Comparison of ENCODE assay signal across 8 cellular contexts in the genomic region with DNA sequence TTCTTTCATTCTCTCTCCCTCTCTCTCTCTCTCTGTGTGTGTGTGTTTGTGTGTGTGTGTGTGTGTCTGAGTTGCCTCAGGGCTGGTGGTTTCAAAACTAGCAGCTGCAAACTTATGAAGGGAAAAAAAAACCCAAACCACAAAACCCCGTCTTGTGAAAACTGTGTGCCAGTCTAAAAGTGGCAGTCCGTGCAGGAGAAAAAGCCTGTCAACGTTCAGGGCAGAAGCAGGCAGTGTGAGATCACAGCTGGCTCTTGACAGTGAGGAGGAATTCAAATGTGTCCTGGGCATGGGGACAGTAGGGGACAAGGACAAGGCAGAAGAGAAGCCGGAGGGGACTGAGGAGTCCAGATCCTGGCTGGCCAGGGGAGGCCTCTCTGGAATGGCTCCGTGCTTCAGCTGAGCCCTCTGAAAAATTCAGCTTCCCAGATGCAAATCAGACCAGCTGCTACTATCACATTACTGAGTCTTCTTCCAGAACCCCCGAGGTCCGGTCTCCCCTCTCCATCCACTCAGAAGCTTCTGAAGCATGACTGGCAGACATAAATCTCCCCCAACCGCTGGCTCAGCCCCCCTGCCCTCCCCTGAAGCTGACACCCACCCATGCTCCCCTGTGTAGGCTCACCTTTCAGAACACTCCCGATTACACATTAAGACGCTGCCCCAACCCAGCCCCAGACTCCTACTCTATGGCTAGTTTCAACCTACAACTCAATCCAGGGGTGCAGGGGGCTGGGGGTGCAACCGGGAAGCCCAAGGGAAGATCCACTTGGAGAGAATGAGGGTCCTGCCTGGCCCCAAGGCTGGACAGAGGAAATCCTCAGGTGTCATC. TPM values are rescaled to one million over a fixed set of nuclear protein-coding genes. Genes with fewer than 3 reads are reported as not detected.
DNase-seq lines count a peak whose midpoint lies in the region; ATAC-seq and TF ChIP-seq lines count a peak whose summit lies in the region.

No MANE protein-coding gene starts in this region.

- peaks cover 8% of the 10 kb centered on the region for H3K36me3 Mint-ChIP-seq in activated naive CD8-positive, alpha-beta T cell

- ATAC-seq in HG02571 (IDR thresholded peaks at IDR 0.05; ENCODE audit: unreplicated experiment), result peak; percentile 53

- TF ChIP-seq POLR2A in GM15510 (IDR thresholded peaks at IDR 0.05; ENCODE audit: borderline replicate concordance, extremely low read depth, insufficient read length), result peak; percentile 32

- peaks cover 2% of the 10 kb centered on the region for H3K9me3 Mint-ChIP-seq in activated naive CD8-positive, alpha-beta T cell (ENCODE audit: low read depth)

- peak overlapping the region; percentile 82 for H3K4me3 Mint-ChIP-seq in activated naive CD8-positive, alpha-beta T cell

- H3K4me1 Mint-ChIP-seq in activated naive CD8-positive, alpha-beta T cell (ENCODE audit: low read depth), result peaks cover 98% of the 10 kb centered on the region

- in situ Hi-C loops in ACHN (cut with HindIII; ENCODE audit: low pct_ligation_motif_present, low pct_unique_long_range_greater_than_20kb, low sequenced_read_pairs), result no loop called here

- H3K27me3 Mint-ChIP-seq in activated naive CD8-positive, alpha-beta T cell, result no peaks in the 10 kb centered on the region

- H3K27ac Mint-ChIP-seq in activated naive CD8-positive, alpha-beta T cell, result peak overlapping the region; percentile 96

- DNase-seq in NCI-H226 (peak; percentile 22), mucosa of gallbladder (ENCODE audit: low spot score) (peak; percentile 32), NCI-H1092 treated with DMSO at 0.1 percent for 48 hours (lab: John Stamatoyannopoulos, UW) (no peak), ACHN (no peak), NCI-H128 (lab: John Stamatoyannopoulos, UW; ENCODE audit: unreplicated experiment) (no peak)

RNA-seq across cellular contexts. Expression of gene FLI1, which starts 32.0 kb away (rescaled TPM):
- 20.7 TPM for total RNA-seq in mucosa of gallbladder

Comparison
In these comparisons a context has a peak if more than half of its experiments do, and no peak if none do; other contexts are left out.
1. DNase-seq: peak in NCI-H226 (single experiment) and mucosa of gallbladder (single experiment); none in NCI-H1092 treated with DMSO at 0.1 percent for 48 hours (single experiment), ACHN (single experiment) and NCI-H128 (single experiment).